ENCODE assay signal across 34 cellular contexts in genomic region chr13:57044910-57045309, GRCh38.
"Had no signal": no experiment of that assay in that cellular context is flagged by ENCODE, and none has a peak within 500 bp of the region (broad histone marks: within the 10 kb centered on the region; RNA-seq: fewer than 3 reads in every experiment).

No MANE protein-coding gene starts in this region.

- H3K27ac ChIP-seq: KMS-11 had no signal

- H3K9ac ChIP-seq: KMS-11 had no signal

- H3K4me2 ChIP-seq: KMS-11 had no signal

- DNase-seq: Karpas-422, Kasumi-1, MG63, MM.1S, MV-4-11, NCI-H1048, NCI-H1092, NCI-H1092 treated with DMSO at 0.1 percent for 48 hours, NCI-H1105, NCI-H1105 treated with DMSO at 0.1 percent for 48 hours, NCI-H1417, NCI-H1417 treated with DMSO at 0.1 percent for 48 hours, NCI-H1436, NCI-H1436 treated with DMSO at 0.1 percent for 48 hours, NCI-H146, NCI-H1694, NCI-H1694 treated with DMSO at 0.1 percent for 48 hours, NCI-H187, NCI-H187 treated with DMSO at 0.1 percent for 48 hours, NCI-H1930, NCI-H2029, NCI-H2029 treated with DMSO at 0.1 percent for 48 hours, NCI-H2081, NCI-H2107, NCI-H2171, NCI-H2171 treated with DMSO at 0.1 percent for 48 hours, NCI-H2227 treated with DMSO at 0.1 percent for 48 hours, NCI-H226, NCI-H345, NCI-H446, NCI-H446 treated with DMSO at 0.1 percent for 48 hours, NCI-H510A, NCI-H510A treated with DMSO at 0.1 percent for 48 hours had no signal

- H3K36me3 ChIP-seq: MG63 had no signal

- H3K4me3 ChIP-seq: MG63 had no signal

- H3K9me3 ChIP-seq: MG63 had no signal

- H3K27me3 ChIP-seq: MG63 had no signal
